In genomic region chr3:99781761-99782160, GRCh38 we compare ENCODE assay signal across 20 cellular contexts. TPM values are rescaled to one million over a fixed set of nuclear protein-coding genes. Genes with fewer than 3 reads are reported as not detected.
A peak's percentile ranks its signal among the peaks of the same experiment; 100 is the strongest.
DNase-seq lines count a peak whose midpoint lies in the region; ATAC-seq and TF ChIP-seq lines count a peak whose summit lies in the region.
"Had no signal": no experiment of that assay in that cellular context is flagged by ENCODE, and none has a peak within 500 bp of the region (broad histone marks: within the 10 kb centered on the region; RNA-seq: fewer than 3 reads in every experiment).

No MANE protein-coding gene starts in this region.

- DNase-seq in EH (ENCODE audit: low read depth): peak; percentile 80
- peak; percentile 72 for DNase-seq in M059J (ENCODE audit: low read depth)
- no peak for DNase-seq in chondrocyte (ENCODE audit: low spot score)
- DNase-seq in renal cortical epithelial cell (ENCODE audit: low read depth): peak; percentile 52
- no peak for DNase-seq in erythroblast (lab: John Stamatoyannopoulos, UW)
- no peak for DNase-seq in posterior cingulate gyrus
- DNase-seq in naive thymus-derived CD8-positive, alpha-beta T cell: no peak
- no peak for DNase-seq in SK-N-DZ (ENCODE audit: low spot score)
- DNase-seq: activated CD8-positive, alpha-beta T cell treated with anti-CD3 and anti-CD28 coated beads, Interleukin-2, amount 10 ng/mL, durations not matched to agents 7 days and 5 days; activated T-cell treated with anti-CD3 and anti-CD28 coated beads, Interleukin-2, amount 50 U/mL, for 24 hours; head of caudate nucleus; left cardiac atrium; mesendoderm; MV-4-11; NCI-H524; NK-92 treated with Interleukin-12 subunit alpha and Interleukin-12 subunit beta, amount 100 ng/mL, for 24 hours; stimulated activated CD4-positive, alpha-beta T cell treated with anti-CD3 and anti-CD28 coated beads, Interleukin-2, amount 100 ng/mL, for 24 hours; T-helper 1 cell; upper lobe of right lung had no signal

- no peaks in the 10 kb centered on the region for H3K9me3 Mint-ChIP-seq in chondrocyte (ENCODE audit: low read depth)
- no peaks in the 10 kb centered on the region for H3K9me3 Mint-ChIP-seq in naive thymus-derived CD8-positive, alpha-beta T cell
- H3K9me3 Mint-ChIP-seq: activated T-cell treated with anti-CD3 and anti-CD28 coated beads, Interleukin-2, amount 50 U/mL, for 24 hours had no signal

- TF ChIP-seq POLR2A in erythroblast (IDR thresholded peaks at IDR 0.05; ENCODE audit: low read length): no peak

- peak overlapping the region; percentile 47 for H3K27ac Mint-ChIP-seq in chondrocyte (ENCODE audit: unreplicated experiment)
- H3K27ac Mint-ChIP-seq in naive thymus-derived CD8-positive, alpha-beta T cell: no peak overlapping the region
- H3K27ac Mint-ChIP-seq: activated CD8-positive, alpha-beta T cell treated with anti-CD3 and anti-CD28 coated beads, Interleukin-2, amount 10 ng/mL, durations not matched to agents 7 days and 5 days; activated T-cell treated with anti-CD3 and anti-CD28 coated beads, Interleukin-2, amount 50 U/mL, for 24 hours had no signal

- intact Hi-C loops in posterior cingulate gyrus (cut with DNase I): no loop called here

- no peaks in the 10 kb centered on the region for H3K27me3 Mint-ChIP-seq in chondrocyte (ENCODE audit: low read depth)
- peaks cover 7 to 74% (median 21%) of the 10 kb centered on the region in 5 donors for H3K27me3 Mint-ChIP-seq in naive thymus-derived CD8-positive, alpha-beta T cell

- no peak overlapping the region for H3K4me3 Mint-ChIP-seq in chondrocyte (ENCODE audit: unreplicated experiment)
- H3K4me3 Mint-ChIP-seq in naive thymus-derived CD8-positive, alpha-beta T cell: no peak overlapping the region
- H3K4me3 Mint-ChIP-seq: activated CD8-positive, alpha-beta T cell treated with anti-CD3 and anti-CD28 coated beads, Interleukin-2, amount 10 ng/mL, durations not matched to agents 7 days and 5 days; activated T-cell treated with anti-CD3 and anti-CD28 coated beads, Interleukin-2, amount 50 U/mL, for 24 hours had no signal

- TF ChIP-seq CTCF in chondrocyte (IDR thresholded peaks at IDR 0.05): no peak

- no peak for ATAC-seq in naive thymus-derived CD8-positive, alpha-beta T cell
- ATAC-seq: activated CD8-positive, alpha-beta T cell treated with anti-CD3 and anti-CD28 coated beads, Interleukin-2, amount 10 ng/mL, durations not matched to agents 7 days and 5 days; K562; left cardiac atrium; upper lobe of right lung had no signal

- POLR2A ChIA-PET in naive thymus-derived CD8-positive, alpha-beta T cell (lab: Charles Lee): no interaction called here

- H3K36me3 Mint-ChIP-seq in chondrocyte (ENCODE audit: low read depth): peaks cover 29% of the 10 kb centered on the region
- no peaks in the 10 kb centered on the region for H3K36me3 Mint-ChIP-seq in naive thymus-derived CD8-positive, alpha-beta T cell

- peaks cover 88% of the 10 kb centered on the region for H3K4me1 Mint-ChIP-seq in chondrocyte (ENCODE audit: low read depth)
- H3K4me1 Mint-ChIP-seq in naive thymus-derived CD8-positive, alpha-beta T cell: peaks cover 0 to 6% (median 3%) of the 10 kb centered on the region in 4 donors

RNA-seq across cellular contexts. Expression of gene CMSS1, which starts 35.9 kb away (rescaled TPM):
- total RNA-seq in M059J (2014; rRNA removed; shearing (Covaris generic)): 38.7 and 49.9 TPM in 2 replicates
- total RNA-seq in chondrocyte (19.5 to 57.6 TPM (median 22.3 TPM) in 3 replicates), renal cortical epithelial cell (15.1 and 17.2 TPM in 2 replicates)
- total RNA-seq in naive thymus-derived CD8-positive, alpha-beta T cell: 10 to 100 TPM; 18.9 to 20.2 TPM
- 10 to 100 TPM; 29.7 to 32.4 (median 32.3) TPM for polyA plus RNA-seq in naive thymus-derived CD8-positive, alpha-beta T cell
- polyA plus RNA-seq in SK-N-DZ (2014; cell fraction: cytosol; rRNA removed): 79.9 and 84.6 TPM in 2 replicates
- polyA plus RNA-seq in SK-N-DZ (2014; cell fraction: nucleus; rRNA removed): 45.8 and 51.6 TPM in 2 replicates

Comparison
In these comparisons a context has a peak if more than half of its experiments do, and no peak if none do; other contexts are left out.
1. DNase-seq: peak in EH (single experiment), M059J (single experiment) and renal cortical epithelial cell (single experiment); none in chondrocyte (single experiment), erythroblast (0 of 2), posterior cingulate gyrus (0 of 10), naive thymus-derived CD8-positive, alpha-beta T cell (0 of 10) and SK-N-DZ (single experiment).